In the genomic region with DNA sequence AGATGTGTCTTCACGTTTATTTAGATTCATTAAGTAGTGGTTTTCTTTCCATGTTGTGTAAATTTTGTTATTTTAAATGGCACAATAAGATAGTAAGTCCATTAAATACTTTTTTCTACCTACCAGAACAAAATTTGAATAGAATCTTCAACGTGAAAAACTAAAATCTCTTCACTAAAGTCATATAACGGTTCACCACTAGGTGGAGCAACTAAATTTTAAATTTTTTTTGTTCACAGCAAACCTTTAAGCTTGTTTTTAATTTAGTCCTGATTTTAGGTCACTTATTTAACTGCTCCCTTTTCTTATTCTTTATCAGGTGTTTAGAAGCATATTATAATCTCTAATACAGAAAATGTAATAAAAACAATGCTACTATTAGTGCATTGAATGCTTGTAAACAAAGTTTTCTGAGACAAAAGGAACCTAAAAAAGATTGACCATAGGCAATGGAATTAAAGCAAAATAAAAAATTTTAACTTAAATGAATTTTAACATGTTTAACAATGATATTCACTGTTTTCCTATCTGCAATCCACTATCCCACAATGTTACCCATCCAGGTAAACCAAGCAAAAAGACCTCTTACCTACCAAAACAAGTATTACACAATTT, we compare ENCODE assay signal across 9 cellular contexts. TPM values are rescaled to one million over a fixed set of nuclear protein-coding genes. Genes with fewer than 3 reads are reported as not detected.
A peak's percentile ranks its signal among the peaks of the same experiment; 100 is the strongest.
DNase-seq lines count a peak whose midpoint lies in the region; ATAC-seq and TF ChIP-seq lines count a peak whose summit lies in the region.
"Had no signal": no experiment of that assay in that cellular context is flagged by ENCODE, and none has a peak within 500 bp of the region (broad histone marks: within the 10 kb centered on the region; RNA-seq: fewer than 3 reads in every experiment).

No MANE protein-coding gene starts in this region.

- in situ Hi-C loops in GM23248 (cut with MboI): loop anchor here (25.0 kb wide), 1 partner anchor 207 kb away; no protein-coding TSS in a partner anchor

- no peak for DNase-seq in AG04450 (ENCODE audit: low read depth, low spot score)
- peak; percentile 46 for DNase-seq in GM23248
- DNase-seq in SK-N-DZ (ENCODE audit: low spot score): peak; percentile 8
- DNase-seq in globus pallidus (ENCODE audit: low spot score): peak; percentile 31
- DNase-seq in tibial artery: no peak
- no peak for DNase-seq in NK-92 treated with Interleukin-12 subunit alpha and Interleukin-12 subunit beta, amount 100 ng/mL, for 24 hours (lab: John Stamatoyannopoulos, UW)
- DNase-seq in NCI-H128 (lab: John Stamatoyannopoulos, UW; ENCODE audit: unreplicated experiment): no peak

- ATAC-seq in HG03045 (IDR thresholded peaks at IDR 0.05; ENCODE audit: unreplicated experiment): no peak

- H3K4me1 ChIP-seq in GM23248 (ENCODE audit: insufficient read depth) (no peaks in the 10 kb centered on the region), tibial artery (no peaks in the 10 kb centered on the region)

- H3K27me3 ChIP-seq in AG04450 (ENCODE audit: control insufficient read depth, insufficient read depth, low read length) (peaks cover 3% of the 10 kb centered on the region), GM23248 (replicated peaks; ENCODE audit: insufficient read depth) (no peaks in the 10 kb centered on the region), tibial artery (no peaks in the 10 kb centered on the region)

- 0 out of 2 replicates have a peak overlapping the region, but pooled peaks have one; percentile 1 for H2AFZ ChIP-seq in GM23248

- H3K4me3 ChIP-seq in AG04450 (ENCODE audit: low read depth, low read length) (no peak overlapping the region), GM23248 (no peak overlapping the region), tibial artery (no peak overlapping the region)
- H3K4me3 ChIP-seq: HAP-1 had no signal

- H3K36me3 ChIP-seq in GM23248 (ENCODE audit: low read depth) (no peaks in the 10 kb centered on the region), tibial artery (no peaks in the 10 kb centered on the region)
- H3K36me3 ChIP-seq: HAP-1 had no signal

- WGBS in GM23248 (ENCODE audit: low coverage in 1 of 2, low lambda C conversion rate in 2 of 2, missing lambda C conversion rate in 2 of 2), 2 experiments: 3 to 4% methylated on average over 3 of the region's 3 CpGs

- H3F3A ChIP-seq in GM23248 (ENCODE audit: insufficient read depth): no peaks in the 10 kb centered on the region

- H4K20me1 ChIP-seq in GM23248 (ENCODE audit: insufficient read depth): no peaks in the 10 kb centered on the region

- no peak overlapping the region for H3K4me2 ChIP-seq in GM23248 (ENCODE audit: unreplicated experiment)

- H3K27ac ChIP-seq in AG04450 (ENCODE audit: low read depth, low read length) (no peak overlapping the region), GM23248 (no peak overlapping the region), tibial artery (no peak overlapping the region)

- intact Hi-C loops in tibial artery (cut with DNase I; ENCODE audit: low total_unique reads): loop anchor here (5.0 kb wide), 1 partner anchor 222 kb away; no protein-coding TSS in a partner anchor

- TF ChIP-seq CTCF in AG04450 (IDR thresholded peaks at IDR 0.05; ENCODE audit: low read depth, low read length) (peak; percentile 58), tibial artery (IDR thresholded peaks at IDR 0.05) (peak; percentile 52 to 54)

- CTCF ChIA-PET in AG04450 (lab: Charles Lee): interaction anchor here (0.6 to 7.3 kb wide), 32 partner anchors 9 to 1346 kb away, joined by 3 to 131 read pairs (median 4); partner anchors contain the start of gene PKN2

- H3K9me3 ChIP-seq in AG04450 (ENCODE audit: control insufficient read depth, insufficient read depth, low read length) (no peaks in the 10 kb centered on the region), GM23248 (ENCODE audit: low read depth) (no peaks in the 10 kb centered on the region), tibial artery (no peaks in the 10 kb centered on the region)
- H3K9me3 ChIP-seq: HAP-1 had no signal

- H3K79me2 ChIP-seq in GM23248 (ENCODE audit: insufficient read depth): no peaks in the 10 kb centered on the region

- no peak overlapping the region for H3K9ac ChIP-seq in GM23248

- POLR2A ChIA-PET in AG04450 (lab: Yijun Ruan, JAX): no interaction called here

- no peaks in the 10 kb centered on the region for H3K9me2 ChIP-seq in GM23248 (ENCODE audit: insufficient read depth)

RNA-seq across cellular contexts. Expression of gene PKN2, which starts 28.3 kb away (rescaled TPM):
- polyA plus RNA-seq in AG04450 (2011; rRNA removed): 23.1 and 35.9 TPM in 2 replicates
- 22.3 and 40.0 TPM in 2 replicates for polyA minus RNA-seq in AG04450 (2011; rRNA and poly(A)+ RNA removed)
- 22.3 and 32.6 TPM in 2 replicates for total RNA-seq in GM23248 (2014; rRNA removed; shearing (Covaris generic))
- polyA plus RNA-seq in GM23248 (2016; fragmentation: Nextera tagmentation; extraction: Ambion mirVana): 19.6 and 24.0 TPM in 2 replicates
- 12.2 and 15.6 TPM in 2 replicates for polyA plus RNA-seq in SK-N-DZ (2014; cell fraction: cytosol; rRNA removed)
- 41.9 and 48.4 TPM in 2 replicates for polyA plus RNA-seq in SK-N-DZ (2014; cell fraction: nucleus; rRNA removed)

Comparison
In these comparisons a context has a peak if more than half of its experiments do, and no peak if none do; other contexts are left out.
1. DNase-seq: peak in GM23248 (single experiment), SK-N-DZ (single experiment) and globus pallidus (single experiment); none in AG04450 (single experiment), tibial artery (0 of 2), NK-92 treated with Interleukin-12 subunit alpha and Interleukin-12 subunit beta, amount 100 ng/mL, for 24 hours (single experiment) and NCI-H128 (single experiment).